In genomic region chr17:82076785-82077591, GRCh38 we compare ENCODE assay signal across 14 cellular contexts. TPM values are rescaled to one million over a fixed set of nuclear protein-coding genes. Genes with fewer than 3 reads are reported as not detected.
DNase-seq lines count a peak whose midpoint lies in the region; ATAC-seq, FAIRE-seq and TF ChIP-seq lines count a peak whose summit lies in the region.
"Had no signal": no experiment of that assay in that cellular context is flagged by ENCODE, and none has a peak within 500 bp of the region (broad histone marks: within the 10 kb centered on the region; RNA-seq: fewer than 3 reads in every experiment).

No MANE protein-coding gene starts in this region.

- no peak for FAIRE-seq in HepG2 (lab: Jason Lieb, UNC)
- FAIRE-seq: astrocyte had no signal

- no peak for DNase-seq in stimulated activated naive CD8-positive, alpha-beta T cell treated with anti-CD3 and anti-CD28 coated beads, Interleukin-15, amount 100 ng/mL, for 72 hours
- no peak for DNase-seq in stimulated activated naive CD8-positive, alpha-beta T cell treated with anti-CD3 and anti-CD28 coated beads, Interleukin-15, Interleukin-2, amounts not matched to agents 100 U/mL and 50 U/mL, for 24 hours
- DNase-seq in T-helper 17 cell: no peak
- DNase-seq in HepG2 (ENCODE audit: low spot score): peak; percentile 36
- DNase-seq in vagina (ENCODE audit: extremely low spot score in 2 of 2): no peak
- DNase-seq in NCI-H187 treated with DMSO at 0.1 percent for 48 hours (lab: John Stamatoyannopoulos, UW): no peak
- no peak for DNase-seq in kidney tubule cell (ENCODE audit: low spot score)
- DNase-seq: NCI-H2029 treated with DMSO at 0.1 percent for 48 hours had no signal

- no peak overlapping the region for H3K4me3 Mint-ChIP-seq in stimulated activated naive CD8-positive, alpha-beta T cell treated with anti-CD3 and anti-CD28 coated beads, Interleukin-15, amount 100 ng/mL, for 72 hours
- H3K4me3 Mint-ChIP-seq in T-helper 17 cell: no peak overlapping the region
- H3K4me3 Mint-ChIP-seq: activated T-helper 1 cell treated with anti-CD3 and anti-CD28 coated beads, Interleukin-12 subunit alpha, Interleukin-12 subunit beta, Interleukin-2, Interleukin-4 antibody, amounts not matched to agents 30 ng/mL and 10 ng/mL and 1 ng/mL, durations not matched to agents 14 hours and 24 hours and 36 hours had no signal

- H2AFZ ChIP-seq in HepG2 (ENCODE audit: low read length): no peak overlapping the region
- H2AFZ ChIP-seq: parathyroid adenoma had no signal

- TF ChIP-seq EP300 in HepG2 (IDR thresholded peaks at IDR 0.05; ENCODE audit: low read depth in 2 of 2, low read length in 2 of 2) (no peak), HepG2 (CRISPR knock-in tag; IDR thresholded peaks at IDR 0.05; ENCODE audit: borderline replicate concordance) (no peak)

- no peak overlapping the region for H3K27ac Mint-ChIP-seq in stimulated activated naive CD8-positive, alpha-beta T cell treated with anti-CD3 and anti-CD28 coated beads, Interleukin-15, amount 100 ng/mL, for 72 hours
- peak overlapping the region; percentile 71 for H3K27ac Mint-ChIP-seq in T-helper 17 cell
- H3K27ac Mint-ChIP-seq: activated T-helper 1 cell treated with anti-CD3 and anti-CD28 coated beads, Interleukin-12 subunit alpha, Interleukin-12 subunit beta, Interleukin-2, Interleukin-4 antibody, amounts not matched to agents 30 ng/mL and 10 ng/mL and 1 ng/mL, durations not matched to agents 14 hours and 24 hours and 36 hours had no signal

- H3K27me3 ChIP-seq in HepG2 (ENCODE audit: control insufficient read depth in 1 of 2, insufficient read depth in 2 of 2, low read length in 2 of 2): peaks cover 0 to 3% of the 10 kb centered on the region in 2 experiments; a peak in 2 of 5 replicates
- no peaks in the 10 kb centered on the region for H3K27me3 ChIP-seq in vagina
- H3K27me3 ChIP-seq: dorsolateral prefrontal cortex had no signal

- H3K4me3 ChIP-seq in HepG2 (replicated peaks in 1 of 3; ENCODE audit: insufficient read depth in 1 of 3, low read depth in 2 of 3, low read length in 3 of 3) (no peak overlapping the region), vagina (no peak overlapping the region)
- H3K4me3 ChIP-seq: dorsolateral prefrontal cortex, HAP-1 had no signal

- H4K20me1 ChIP-seq in HepG2 (ENCODE audit: insufficient read depth, low read length): peaks cover 24% of the 10 kb centered on the region; the same call in 1 of the 2 replicates

- no peaks in the 10 kb centered on the region for H3K9me3 Mint-ChIP-seq in stimulated activated naive CD8-positive, alpha-beta T cell treated with anti-CD3 and anti-CD28 coated beads, Interleukin-15, amount 100 ng/mL, for 72 hours
- H3K9me3 Mint-ChIP-seq: activated T-helper 1 cell treated with anti-CD3 and anti-CD28 coated beads, Interleukin-12 subunit alpha, Interleukin-12 subunit beta, Interleukin-2, Interleukin-4 antibody, amounts not matched to agents 30 ng/mL and 10 ng/mL and 1 ng/mL, durations not matched to agents 14 hours and 24 hours and 36 hours had no signal

- H3K4me2 ChIP-seq in HepG2 (ENCODE audit: low read depth, low read length): no peak overlapping the region

- H3K9me3 ChIP-seq in T-helper 17 cell (ENCODE audit: control insufficient read depth, low read length, poor library complexity, severe bottlenecking) (no peaks in the 10 kb centered on the region), HepG2 (ENCODE audit: low read length) (no peaks in the 10 kb centered on the region), vagina (no peaks in the 10 kb centered on the region)
- H3K9me3 ChIP-seq: HAP-1 had no signal

- TF ChIP-seq CTCF in HepG2 (CRISPR knock-in tag; IDR thresholded peaks at IDR 0.05) (no peak), vagina (IDR thresholded peaks at IDR 0.05) (no peak)

- H3K4me1 ChIP-seq in HepG2 (ENCODE audit: insufficient read depth, low read length): peaks cover 12% of the 10 kb centered on the region
- peaks cover 16% of the 10 kb centered on the region for H3K4me1 ChIP-seq in vagina
- H3K4me1 ChIP-seq: HAP-1, parathyroid adenoma had no signal

- intact Hi-C loops in HepG2 (cut with micrococcal nuclease; ENCODE audit: unreplicated experiment): no loop called here
- intact Hi-C loops in vagina (cut with DNase I): no loop called here

- BruUV-seq in HepG2 (replicated peaks; lab: Mats Ljungman, UMichigan): no TSS peak

- 68% methylated on average over 19 of the region's 21 CpGs for WGBS in HepG2 (ENCODE audit: low lambda C conversion rate)

- in situ Hi-C loops in HepG2 (cut with HindIII; ENCODE audit: extremely low pct_ligation_motif_present, low pct_unique_long_range_greater_than_20kb): no loop called here

- peak; percentile 56 for TF ChIP-seq RAD21 in HepG2 (CRISPR knock-in tag; IDR thresholded peaks at IDR 0.05)

- H3K9ac ChIP-seq in HepG2 (ENCODE audit: insufficient read depth, low read depth, low read length): no peak overlapping the region
- H3K9ac ChIP-seq: parathyroid adenoma had no signal

- H3K36me3 ChIP-seq in HepG2 (replicated peaks in 1 of 2; ENCODE audit: control insufficient read depth in 1 of 2, insufficient read depth in 2 of 2, low read length in 2 of 2) (peaks cover 27 to 34% of the 10 kb centered on the region in 2 experiments), vagina (peaks cover 0 to 33% of the 10 kb centered on the region in 2 donors)

- no peaks in the 10 kb centered on the region for H3K27me3 Mint-ChIP-seq in stimulated activated naive CD8-positive, alpha-beta T cell treated with anti-CD3 and anti-CD28 coated beads, Interleukin-15, amount 100 ng/mL, for 72 hours
- no peaks in the 10 kb centered on the region for H3K27me3 Mint-ChIP-seq in T-helper 17 cell

- CTCF ChIA-PET in HepG2 (lab: Yijun Ruan, JAX; ENCODE audit: low intra/inter-chr PET ratio, low total read pairs): no interaction called here

- peak overlapping the region; percentile 6 for H3K27ac ChIP-seq in HepG2 (ENCODE audit: extremely low read length, insufficient read depth, low read length)
- H3K27ac ChIP-seq in vagina: peak overlapping the region; percentile 8
- H3K27ac ChIP-seq: parathyroid adenoma had no signal

- POLR2A ChIA-PET in HepG2 (lab: Yijun Ruan, JAX): interaction anchor here (0.7 to 1.9 kb wide), 7 partner anchors 9 to 30 kb away, joined by 3 to 9 read pairs (median 4); partner anchors contain the start of genes DUS1L and FASN

- peak; percentile 60 to 80 for TF ChIP-seq POLR2A in HepG2 (IDR thresholded peaks at IDR 0.05; ENCODE audit: insufficient read depth in 1 of 2, low read depth in 2 of 2, low read length in 2 of 2)
- no peak for TF ChIP-seq POLR2A in vagina (IDR thresholded peaks at IDR 0.05)

- H3K36me3 Mint-ChIP-seq in T-helper 17 cell (ENCODE audit: low read depth): no peaks in the 10 kb centered on the region

- no peaks in the 10 kb centered on the region for H3K79me2 ChIP-seq in HepG2 (ENCODE audit: insufficient read depth, low read length)
- H3K79me2 ChIP-seq: parathyroid adenoma had no signal

- H3K4me1 Mint-ChIP-seq in stimulated activated naive CD8-positive, alpha-beta T cell treated with anti-CD3 and anti-CD28 coated beads, Interleukin-15, amount 100 ng/mL, for 72 hours: no peaks in the 10 kb centered on the region
- peaks cover 2% of the 10 kb centered on the region for H3K4me1 Mint-ChIP-seq in T-helper 17 cell

- peak; percentile 30 for ATAC-seq in stimulated activated naive CD8-positive, alpha-beta T cell treated with anti-CD3 and anti-CD28 coated beads, Interleukin-15, amount 100 ng/mL, for 72 hours
- no peak for ATAC-seq in stimulated activated naive CD8-positive, alpha-beta T cell treated with anti-CD3 and anti-CD28 coated beads, Interleukin-15, Interleukin-2, amounts not matched to agents 100 U/mL and 50 U/mL, for 24 hours
- peak; percentile 20 for ATAC-seq in T-helper 17 cell
- peak; percentile 62 for ATAC-seq in HepG2
- ATAC-seq in HG02973 (IDR thresholded peaks at IDR 0.05; ENCODE audit: unreplicated experiment): no peak

RNA-seq across cellular contexts. Expression of gene DUS1L, which starts 11.4 kb away (rescaled TPM):
- total RNA-seq in T-helper 17 cell (100 to 1,000 TPM; 130 to 131 TPM), HepG2 (2016; rRNA removed; fragmentation: Illumina TruSeq; extraction: Trizol) (67.9 and 109 TPM in 2 replicates), vagina (72.4 TPM)
- 206 and 220 TPM in 2 replicates for total RNA-seq in HepG2 (2016; cell fraction: cytosol; rRNA removed; fragmentation: Illumina TruSeq; extraction: Trizol; ENCODE audit: low read depth)
- 58.4 and 113 TPM in 2 replicates for total RNA-seq in HepG2 (2016; cell fraction: insoluble cytoplasmic fraction; rRNA removed; fragmentation: Illumina TruSeq; extraction: Trizol)
- total RNA-seq in HepG2 (2016; cell fraction: membrane; rRNA removed; fragmentation: Illumina TruSeq; extraction: Trizol): 268 and 276 TPM in 2 replicates
- 69.9 and 102 TPM in 2 replicates for total RNA-seq in HepG2 (2016; cell fraction: nucleus; rRNA removed; fragmentation: Illumina TruSeq; extraction: Trizol)
- 81.0 and 108 TPM in 2 replicates for polyA plus RNA-seq in HepG2 (2011; rRNA removed)
- polyA plus RNA-seq in HepG2 (2011; cell fraction: cytosol; rRNA removed): 64.5 and 97.7 TPM in 2 replicates
- polyA plus RNA-seq in HepG2 (2011; cell fraction: nucleus; rRNA removed): 583 and 668 TPM in 2 replicates
- 82.7 and 123 TPM in 2 replicates for polyA plus RNA-seq in HepG2 (2012)
- polyA plus RNA-seq in HepG2 (2016; cell fraction: cytosol; fragmentation: Illumina TruSeq; extraction: Trizol; ENCODE audit: low read depth): 353 and 384 TPM in 2 replicates
- 138 and 172 TPM in 2 replicates for polyA plus RNA-seq in HepG2 (2016; cell fraction: insoluble cytoplasmic fraction; fragmentation: Illumina TruSeq; extraction: Trizol; ENCODE audit: low read depth)
- polyA plus RNA-seq in HepG2 (2016; cell fraction: membrane; fragmentation: Illumina TruSeq; extraction: Trizol; ENCODE audit: low read depth): 444 and 521 TPM in 2 replicates
- 330 and 339 TPM in 2 replicates for polyA plus RNA-seq in HepG2 (2016; cell fraction: nucleus; fragmentation: Illumina TruSeq; extraction: Trizol; ENCODE audit: insufficient read depth, low read depth)
- polyA minus RNA-seq in HepG2 (2011; rRNA and poly(A)+ RNA removed; ENCODE audit: low replicate concordance): 47.0 and 79.2 TPM in 2 replicates
- 31.7 and 34.4 TPM in 2 replicates for polyA minus RNA-seq in HepG2 (2011; cell fraction: cytosol; rRNA and poly(A)+ RNA removed)
- 85.7 and 87.9 TPM in 2 replicates for polyA minus RNA-seq in HepG2 (2011; cell fraction: nucleus; rRNA and poly(A)+ RNA removed)

RNA-seq across cellular contexts. Expression of gene FASN, which starts 21.0 kb away (rescaled TPM):
- total RNA-seq in T-helper 17 cell (100 to 1,000 TPM in 1 of 2 donors, 10 to 100 TPM in 1; 87.3 to 126 TPM), HepG2 (2016; rRNA removed; fragmentation: Illumina TruSeq; extraction: Trizol) (101 and 192 TPM in 2 replicates), vagina (127 TPM)
- 28.4 and 29.9 TPM in 2 replicates for total RNA-seq in HepG2 (2016; cell fraction: cytosol; rRNA removed; fragmentation: Illumina TruSeq; extraction: Trizol; ENCODE audit: low read depth)
- total RNA-seq in HepG2 (2016; cell fraction: insoluble cytoplasmic fraction; rRNA removed; fragmentation: Illumina TruSeq; extraction: Trizol): 118 and 157 TPM in 2 replicates
- total RNA-seq in HepG2 (2016; cell fraction: membrane; rRNA removed; fragmentation: Illumina TruSeq; extraction: Trizol): 63.2 and 68.3 TPM in 2 replicates
- total RNA-seq in HepG2 (2016; cell fraction: nucleus; rRNA removed; fragmentation: Illumina TruSeq; extraction: Trizol): 147 and 173 TPM in 2 replicates
- 51.7 and 92.4 TPM in 2 replicates for polyA plus RNA-seq in HepG2 (2011; rRNA removed)
- polyA plus RNA-seq in HepG2 (2011; cell fraction: cytosol; rRNA removed): 62.2 and 67.6 TPM in 2 replicates
- polyA plus RNA-seq in HepG2 (2011; cell fraction: nucleus; rRNA removed): 516 and 545 TPM in 2 replicates
- polyA plus RNA-seq in HepG2 (2012): 163 and 245 TPM in 2 replicates
- 24.8 and 25.4 TPM in 2 replicates for polyA plus RNA-seq in HepG2 (2016; cell fraction: cytosol; fragmentation: Illumina TruSeq; extraction: Trizol; ENCODE audit: low read depth)
- 209 and 303 TPM in 2 replicates for polyA plus RNA-seq in HepG2 (2016; cell fraction: insoluble cytoplasmic fraction; fragmentation: Illumina TruSeq; extraction: Trizol; ENCODE audit: low read depth)
- polyA plus RNA-seq in HepG2 (2016; cell fraction: membrane; fragmentation: Illumina TruSeq; extraction: Trizol; ENCODE audit: low read depth): 52.3 and 61.0 TPM in 2 replicates
- 501 and 529 TPM in 2 replicates for polyA plus RNA-seq in HepG2 (2016; cell fraction: nucleus; fragmentation: Illumina TruSeq; extraction: Trizol; ENCODE audit: insufficient read depth, low read depth)
- 35.6 and 241 TPM in 2 replicates for polyA minus RNA-seq in HepG2 (2011; rRNA and poly(A)+ RNA removed; ENCODE audit: low replicate concordance)
- 226 and 344 TPM in 2 replicates for polyA minus RNA-seq in HepG2 (2011; cell fraction: cytosol; rRNA and poly(A)+ RNA removed)
- polyA minus RNA-seq in HepG2 (2011; cell fraction: nucleus; rRNA and poly(A)+ RNA removed): 97.7 and 151 TPM in 2 replicates

RNA-seq across cellular contexts. Expression of gene GPS1, which starts 25.3 kb away (rescaled TPM):
- 10 to 100 TPM; 63.2 to 66.1 TPM for total RNA-seq in T-helper 17 cell
- 106 and 124 TPM in 2 replicates for total RNA-seq in HepG2 (2016; rRNA removed; fragmentation: Illumina TruSeq; extraction: Trizol)
- 87.3 and 88.2 TPM in 2 replicates for total RNA-seq in HepG2 (2016; cell fraction: cytosol; rRNA removed; fragmentation: Illumina TruSeq; extraction: Trizol; ENCODE audit: low read depth)
- total RNA-seq in HepG2 (2016; cell fraction: insoluble cytoplasmic fraction; rRNA removed; fragmentation: Illumina TruSeq; extraction: Trizol): 99.7 and 134 TPM in 2 replicates
- 96.5 and 111 TPM in 2 replicates for total RNA-seq in HepG2 (2016; cell fraction: membrane; rRNA removed; fragmentation: Illumina TruSeq; extraction: Trizol)
- total RNA-seq in HepG2 (2016; cell fraction: nucleus; rRNA removed; fragmentation: Illumina TruSeq; extraction: Trizol): 89.5 and 106 TPM in 2 replicates
- 128 and 161 TPM in 2 replicates for polyA plus RNA-seq in HepG2 (2011; rRNA removed)
- polyA plus RNA-seq in HepG2 (2011; cell fraction: cytosol; rRNA removed): 107 and 157 TPM in 2 replicates
- polyA plus RNA-seq in HepG2 (2011; cell fraction: nucleus; rRNA removed): 389 and 467 TPM in 2 replicates
- polyA plus RNA-seq in HepG2 (2012): 102 and 120 TPM in 2 replicates
- polyA plus RNA-seq in HepG2 (2016; cell fraction: cytosol; fragmentation: Illumina TruSeq; extraction: Trizol; ENCODE audit: low read depth): 96.5 and 102 TPM in 2 replicates
- 120 and 146 TPM in 2 replicates for polyA plus RNA-seq in HepG2 (2016; cell fraction: insoluble cytoplasmic fraction; fragmentation: Illumina TruSeq; extraction: Trizol; ENCODE audit: low read depth)
- 103 and 104 TPM in 2 replicates for polyA plus RNA-seq in HepG2 (2016; cell fraction: membrane; fragmentation: Illumina TruSeq; extraction: Trizol; ENCODE audit: low read depth)
- 225 and 229 TPM in 2 replicates for polyA plus RNA-seq in HepG2 (2016; cell fraction: nucleus; fragmentation: Illumina TruSeq; extraction: Trizol; ENCODE audit: insufficient read depth, low read depth)
- polyA minus RNA-seq in HepG2 (2011; rRNA and poly(A)+ RNA removed; ENCODE audit: low replicate concordance): 182 and 265 TPM in 2 replicates
- polyA minus RNA-seq in HepG2 (2011; cell fraction: cytosol; rRNA and poly(A)+ RNA removed): 76.6 and 80.3 TPM in 2 replicates
- polyA minus RNA-seq in HepG2 (2011; cell fraction: nucleus; rRNA and poly(A)+ RNA removed): 60.2 and 61.0 TPM in 2 replicates
- total RNA-seq in vagina: 80.3 TPM

RNA-seq across cellular contexts. Expression of gene RFNG, which starts 25.4 kb away (rescaled TPM):
- total RNA-seq in T-helper 17 cell (10 to 100 TPM; 26.5 to 28.3 TPM), HepG2 (2016; rRNA removed; fragmentation: Illumina TruSeq; extraction: Trizol) (27.8 and 64.0 TPM in 2 replicates), vagina (61.4 TPM)
- total RNA-seq in HepG2 (2016; cell fraction: cytosol; rRNA removed; fragmentation: Illumina TruSeq; extraction: Trizol; ENCODE audit: low read depth): 72.5 and 73.8 TPM in 2 replicates
- 23.6 and 61.0 TPM in 2 replicates for total RNA-seq in HepG2 (2016; cell fraction: insoluble cytoplasmic fraction; rRNA removed; fragmentation: Illumina TruSeq; extraction: Trizol)
- 95.0 and 98.0 TPM in 2 replicates for total RNA-seq in HepG2 (2016; cell fraction: membrane; rRNA removed; fragmentation: Illumina TruSeq; extraction: Trizol)
- total RNA-seq in HepG2 (2016; cell fraction: nucleus; rRNA removed; fragmentation: Illumina TruSeq; extraction: Trizol): 53.3 and 60.7 TPM in 2 replicates
- polyA plus RNA-seq in HepG2 (2011; rRNA removed): 61.4 and 90.6 TPM in 2 replicates
- polyA plus RNA-seq in HepG2 (2011; cell fraction: cytosol; rRNA removed): 36.1 and 62.0 TPM in 2 replicates
- 548 and 733 TPM in 2 replicates for polyA plus RNA-seq in HepG2 (2011; cell fraction: nucleus; rRNA removed)
- polyA plus RNA-seq in HepG2 (2012): 60.9 and 71.7 TPM in 2 replicates
- polyA plus RNA-seq in HepG2 (2016; cell fraction: cytosol; fragmentation: Illumina TruSeq; extraction: Trizol; ENCODE audit: low read depth): 106 and 121 TPM in 2 replicates
- polyA plus RNA-seq in HepG2 (2016; cell fraction: insoluble cytoplasmic fraction; fragmentation: Illumina TruSeq; extraction: Trizol; ENCODE audit: low read depth): 35.7 and 47.7 TPM in 2 replicates
- 128 and 132 TPM in 2 replicates for polyA plus RNA-seq in HepG2 (2016; cell fraction: membrane; fragmentation: Illumina TruSeq; extraction: Trizol; ENCODE audit: low read depth)
- 227 and 229 TPM in 2 replicates for polyA plus RNA-seq in HepG2 (2016; cell fraction: nucleus; fragmentation: Illumina TruSeq; extraction: Trizol; ENCODE audit: insufficient read depth, low read depth)
- polyA minus RNA-seq in HepG2 (2011; rRNA and poly(A)+ RNA removed; ENCODE audit: low replicate concordance): 12.3 and 58.2 TPM in 2 replicates
- 21.9 and 29.0 TPM in 2 replicates for polyA minus RNA-seq in HepG2 (2011; cell fraction: cytosol; rRNA and poly(A)+ RNA removed)
- 29.7 and 35.9 TPM in 2 replicates for polyA minus RNA-seq in HepG2 (2011; cell fraction: nucleus; rRNA and poly(A)+ RNA removed)

RNA-seq across cellular contexts. Expression of gene DCXR, which starts 39.5 kb away (rescaled TPM):
- total RNA-seq in T-helper 17 cell: 10 to 100 TPM; 55.6 to 77.5 TPM
- total RNA-seq in HepG2 (2016; rRNA removed; fragmentation: Illumina TruSeq; extraction: Trizol): 286 and 311 TPM in 2 replicates
- total RNA-seq in HepG2 (2016; cell fraction: cytosol; rRNA removed; fragmentation: Illumina TruSeq; extraction: Trizol; ENCODE audit: low read depth): 275 and 353 TPM in 2 replicates
- 302 and 321 TPM in 2 replicates for total RNA-seq in HepG2 (2016; cell fraction: insoluble cytoplasmic fraction; rRNA removed; fragmentation: Illumina TruSeq; extraction: Trizol)
- total RNA-seq in HepG2 (2016; cell fraction: membrane; rRNA removed; fragmentation: Illumina TruSeq; extraction: Trizol): 228 and 297 TPM in 2 replicates
- total RNA-seq in HepG2 (2016; cell fraction: nucleus; rRNA removed; fragmentation: Illumina TruSeq; extraction: Trizol): 132 and 152 TPM in 2 replicates
- 287 and 290 TPM in 2 replicates for polyA plus RNA-seq in HepG2 (2011; rRNA removed)
- 253 and 424 TPM in 2 replicates for polyA plus RNA-seq in HepG2 (2011; cell fraction: cytosol; rRNA removed)
- 645 and 737 TPM in 2 replicates for polyA plus RNA-seq in HepG2 (2011; cell fraction: nucleus; rRNA removed)
- polyA plus RNA-seq in HepG2 (2012): 190 and 266 TPM in 2 replicates
- polyA plus RNA-seq in HepG2 (2016; cell fraction: cytosol; fragmentation: Illumina TruSeq; extraction: Trizol; ENCODE audit: low read depth): 398 and 426 TPM in 2 replicates
- polyA plus RNA-seq in HepG2 (2016; cell fraction: insoluble cytoplasmic fraction; fragmentation: Illumina TruSeq; extraction: Trizol; ENCODE audit: low read depth): 296 and 330 TPM in 2 replicates
- polyA plus RNA-seq in HepG2 (2016; cell fraction: membrane; fragmentation: Illumina TruSeq; extraction: Trizol; ENCODE audit: low read depth): 308 and 335 TPM in 2 replicates
- polyA plus RNA-seq in HepG2 (2016; cell fraction: nucleus; fragmentation: Illumina TruSeq; extraction: Trizol; ENCODE audit: insufficient read depth, low read depth): 280 and 299 TPM in 2 replicates
- 73.9 and 172 TPM in 2 replicates for polyA minus RNA-seq in HepG2 (2011; rRNA and poly(A)+ RNA removed; ENCODE audit: low replicate concordance)
- 52.1 and 74.6 TPM in 2 replicates for polyA minus RNA-seq in HepG2 (2011; cell fraction: cytosol; rRNA and poly(A)+ RNA removed)
- 61.5 and 67.5 TPM in 2 replicates for polyA minus RNA-seq in HepG2 (2011; cell fraction: nucleus; rRNA and poly(A)+ RNA removed)
- 106 TPM for total RNA-seq in vagina

Comparison
In these comparisons a context has a peak if more than half of its experiments do, and no peak if none do; other contexts are left out.
1. ATAC-seq: peak in stimulated activated naive CD8-positive, alpha-beta T cell treated with anti-CD3 and anti-CD28 coated beads, Interleukin-15, amount 100 ng/mL, for 72 hours (single experiment), T-helper 17 cell (single experiment) and HepG2 (single experiment); none in stimulated activated naive CD8-positive, alpha-beta T cell treated with anti-CD3 and anti-CD28 coated beads, Interleukin-15, Interleukin-2, amounts not matched to agents 100 U/mL and 50 U/mL, for 24 hours (single experiment) and HG02973 (single experiment).
2. POLR2A ChIP-seq: peak in HepG2 (2 of 2); none in vagina (0 of 2).